ENCODE assay signal across 23 cellular contexts in the genomic region with DNA sequence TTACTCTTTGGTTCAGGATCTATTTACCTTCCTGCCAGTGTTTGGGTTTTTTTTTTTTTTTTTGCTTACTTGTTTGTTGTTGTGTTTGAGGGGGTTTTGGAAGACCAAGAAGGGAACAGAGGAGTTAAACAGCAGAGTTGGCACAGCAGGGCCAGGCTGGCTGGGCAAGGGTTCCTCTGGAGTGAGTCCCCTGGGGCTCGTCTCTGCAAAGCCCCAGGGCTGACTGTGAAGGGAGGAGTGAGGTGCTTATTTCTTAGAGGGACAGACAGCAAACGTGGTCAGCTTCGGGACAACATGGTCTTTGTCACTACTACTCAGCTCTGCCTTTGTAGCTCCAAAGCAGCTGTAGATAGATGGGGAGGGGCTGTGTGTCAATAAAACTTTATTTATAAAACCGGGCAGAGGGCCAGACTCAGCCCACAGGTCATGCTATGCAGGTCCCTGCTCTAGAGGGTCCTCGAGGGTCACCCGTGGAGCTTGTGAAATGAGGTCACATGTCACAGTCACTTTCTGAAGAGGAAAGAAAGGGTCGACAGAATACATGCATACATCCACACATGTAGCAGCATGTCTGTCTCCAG.
DNase-seq lines count a peak whose midpoint lies in the region; ATAC-seq, FAIRE-seq and TF ChIP-seq lines count a peak whose summit lies in the region.
"Had no signal": no experiment of that assay in that cellular context is flagged by ENCODE, and none has a peak within 500 bp of the region (broad histone marks: within the 10 kb centered on the region; RNA-seq: fewer than 3 reads in every experiment).

No MANE protein-coding gene starts in this region.

- no peak for TF ChIP-seq RAD21 in K562 (CRISPR knock-in tag; conservative IDR thresholded peaks at IDR 0.05 in 1 of 2, IDR thresholded peaks at IDR 0.05 in 1 of 2)

- CTCF ChIA-PET in K562 (lab: Yijun Ruan, JAX; ENCODE audit: low intra/inter-chr PET ratio): interaction anchor here (0.6 to 0.7 kb wide), 2 partner anchors 326 to 447 kb away, joined by 3 to 6 read pairs; no protein-coding TSS in a partner anchor

- no peak for FAIRE-seq in K562 (lab: Jason Lieb, UNC)

- TF ChIP-seq POLR2A in K562 (conservative IDR thresholded peaks at IDR 0.05): no peak
- no peak for TF ChIP-seq POLR2A in right lobe of liver (IDR thresholded peaks at IDR 0.05)
- TF ChIP-seq POLR2A in suprapubic skin (IDR thresholded peaks at IDR 0.05): no peak

- in situ Hi-C loops in K562 (cut with MboI): no loop called here

- TF ChIP-seq CTCF in K562 (IDR thresholded peaks at IDR 0.05 in 2 of 3, conservative IDR thresholded peaks at IDR 0.05 in 1 of 3; ENCODE audit: insufficient read depth in 2 of 3, low read depth in 1 of 3, low read length in 3 of 3) (no peak), right lobe of liver (IDR thresholded peaks at IDR 0.05) (no peak), suprapubic skin (IDR thresholded peaks at IDR 0.05) (no peak)

- H3K9ac ChIP-seq in K562 (ENCODE audit: insufficient read depth in 1 of 2, low read depth in 2 of 2, low read length in 2 of 2): no peak overlapping the region

- POLR2A ChIA-PET in K562 (lab: Yijun Ruan, JAX): no interaction called here

- H4K20me1 ChIP-seq in K562 (replicated peaks; ENCODE audit: control insufficient read depth, insufficient read depth, low read length): no peaks in the 10 kb centered on the region

- H3K27ac ChIP-seq in K562 (ENCODE audit: extremely low read depth, low read depth, low read length) (no peak overlapping the region), right lobe of liver (no peak overlapping the region), suprapubic skin (no peak overlapping the region)
- H3K27ac ChIP-seq: PC-9, SK-N-MC had no signal

- TF ChIP-seq EP300 in K562 (IDR thresholded peaks at IDR 0.05; ENCODE audit: low read length): no peak
- no peak for TF ChIP-seq EP300 in suprapubic skin (IDR thresholded peaks at IDR 0.05)

- H3K27me3 ChIP-seq in K562 (ENCODE audit: control insufficient read depth in 2 of 2, insufficient read depth in 2 of 2, low read length in 2 of 2) (no peaks in the 10 kb centered on the region; a peak in 1 of 5 replicates), right lobe of liver (no peaks in the 10 kb centered on the region), suprapubic skin (no peaks in the 10 kb centered on the region)

- H3K4me3 ChIP-seq in K562: no peak overlapping the region
- no peak overlapping the region for H3K4me3 ChIP-seq in right lobe of liver
- H3K4me3 ChIP-seq in suprapubic skin: no peak overlapping the region
- H3K4me3 ChIP-seq: PC-9, SK-N-MC had no signal

- ATAC-seq in K562: no peak
- no peak for ATAC-seq in right lobe of liver
- ATAC-seq in HG02970 (IDR thresholded peaks at IDR 0.05; ENCODE audit: low FRiP score, unreplicated experiment): no peak
- no peak for ATAC-seq in HG03571 (IDR thresholded peaks at IDR 0.05; ENCODE audit: unreplicated experiment)
- ATAC-seq in GM19351 (IDR thresholded peaks at IDR 0.05; ENCODE audit: unreplicated experiment): no peak

- DNase-seq in DMS79 treated with DMSO at 0.1 percent for 48 hours (lab: John Stamatoyannopoulos, UW) (peak; percentile 59), DMS79 (lab: John Stamatoyannopoulos, UW) (no peak), K562 (ENCODE audit: extremely low read depth in 1 of 4, low spot score in 3 of 4) (no peak), right lobe of liver (peak in 2 of 3 donors; percentile 15 to 18), suprapubic skin (ENCODE audit: low spot score in 2 of 2) (peak; percentile 39 to 60)
- DNase-seq: 8988T; AML-193; C1 segment of cervical spinal cord; Calu3; CD8-positive, alpha-beta memory T cell; DMS53; H7; Kasumi-1; NCI-H1694 treated with DMSO at 0.1 percent for 48 hours; NCI-H510A treated with DMSO at 0.1 percent for 48 hours; NCI-H748 treated with DMSO at 0.1 percent for 48 hours; PC-9; RPMI8226; SHP77 had no signal

- H3K79me2 ChIP-seq in K562 (ENCODE audit: control insufficient read depth, insufficient read depth, low read length): no peaks in the 10 kb centered on the region

- H3K4me1 ChIP-seq in K562 (replicated peaks in 1 of 2; ENCODE audit: control insufficient read depth in 2 of 2, insufficient read depth in 2 of 2, low read length in 2 of 2): no peaks in the 10 kb centered on the region
- H3K4me1 ChIP-seq in right lobe of liver: no peaks in the 10 kb centered on the region
- no peaks in the 10 kb centered on the region for H3K4me1 ChIP-seq in suprapubic skin

- H3K9me3 ChIP-seq in K562 (replicated peaks; ENCODE audit: control insufficient read depth, insufficient read depth, low read depth, low read length) (no peaks in the 10 kb centered on the region), right lobe of liver (no peaks in the 10 kb centered on the region), suprapubic skin (no peaks in the 10 kb centered on the region)

- WGBS in K562 (ENCODE audit: insufficient coverage, low coverage, missing lambda C conversion rate): 0% methylated on average over 4 of the region's 7 CpGs
- 38% methylated on average over 6 of the region's 7 CpGs for WGBS in right lobe of liver (ENCODE audit: insufficient coverage, low coverage, low lambda C conversion rate, missing lambda C conversion rate)
- WGBS in suprapubic skin: 55% methylated on average over 7 of the region's 7 CpGs

- H3K9me1 ChIP-seq in K562 (ENCODE audit: control insufficient read depth, insufficient read depth, low read length): no peaks in the 10 kb centered on the region

- intact Hi-C loops in K562 (cut with micrococcal nuclease) (no loop called here), right lobe of liver (cut with DNase I) (no loop called here)

- no peaks in the 10 kb centered on the region for H3K36me3 ChIP-seq in K562 (ENCODE audit: control insufficient read depth, insufficient read depth, low read length)
- H3K36me3 ChIP-seq in right lobe of liver: no peaks in the 10 kb centered on the region
- H3K36me3 ChIP-seq in suprapubic skin: no peaks in the 10 kb centered on the region

- H3K4me2 ChIP-seq in K562 (ENCODE audit: insufficient read depth, low read length): no peak overlapping the region
- H3K4me2 ChIP-seq: PC-9 had no signal

- no peak overlapping the region for H2AFZ ChIP-seq in K562 (ENCODE audit: low read depth, low read length)
- H2AFZ ChIP-seq: PC-9 had no signal

- BruUV-seq in K562 (replicated peaks; lab: Mats Ljungman, UMichigan): no TSS peak

TF ChIP-seq in K562, 482 proteins besides CTCF, POLR2A, EP300 and RAD21 (continues in another document):
- no peak for TF ChIP-seq HLTF (IDR thresholded peaks at IDR 0.05)
- TF ChIP-seq ZBTB40 (IDR thresholded peaks at IDR 0.05): peak; percentile 83
- peak; percentile 31; the same call in 1 of the 2 replicates for TF ChIP-seq ZBTB40 (CRISPR knock-in tag; IDR thresholded peaks at IDR 0.05)
- TF ChIP-seq NFIC (IDR thresholded peaks at IDR 0.05): 0 out of 2 replicates have a peak, but pooled peaks have one; percentile 26

Comparison
In these comparisons a context has a peak if more than half of its experiments do, and no peak if none do; other contexts are left out.
1. DNase-seq: peak in DMS79 treated with DMSO at 0.1 percent for 48 hours (single experiment), right lobe of liver (2 of 3) and suprapubic skin (2 of 2); none in DMS79 (single experiment) and K562 (0 of 4).